ENCODE assay signal across 8 cellular contexts in the genomic region with DNA sequence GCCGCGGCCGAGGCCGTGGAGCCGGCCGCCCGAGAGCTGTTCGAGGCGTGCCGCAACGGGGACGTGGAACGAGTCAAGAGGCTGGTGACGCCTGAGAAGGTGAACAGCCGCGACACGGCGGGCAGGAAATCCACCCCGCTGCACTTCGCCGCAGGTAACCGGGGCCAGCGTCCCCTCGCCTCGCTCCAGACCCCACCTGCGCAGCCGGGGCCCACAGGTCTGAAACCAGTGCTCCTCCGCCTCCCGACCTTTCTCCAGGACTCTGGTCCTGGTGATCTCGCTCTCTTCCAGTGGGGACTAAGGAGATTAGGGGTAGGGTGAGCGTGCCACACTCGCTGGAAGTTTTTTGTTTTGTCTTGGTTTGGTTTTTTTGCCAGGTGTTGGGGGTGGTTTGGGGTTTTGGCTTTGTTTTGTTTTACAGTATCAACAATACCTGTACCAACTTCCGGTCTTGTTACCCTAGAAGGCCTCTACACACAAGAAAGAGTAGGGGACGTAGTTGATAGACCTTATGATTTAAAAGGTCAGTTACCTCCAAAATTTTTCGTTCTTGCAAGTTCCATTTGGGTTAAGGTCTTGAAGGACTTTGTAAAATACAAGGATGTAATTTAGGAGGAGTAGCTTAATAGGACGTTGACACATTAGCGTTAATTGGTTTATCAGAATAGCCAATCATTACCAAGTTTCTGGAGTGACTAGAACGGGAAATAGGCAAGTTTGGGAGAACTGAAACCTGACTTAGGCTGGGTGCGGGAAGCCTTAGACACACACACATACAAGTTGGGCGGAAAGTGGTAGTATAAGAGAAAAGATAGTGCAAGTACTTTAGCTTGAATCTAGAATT.
DNase-seq lines count a peak whose midpoint lies in the region; ATAC-seq lines count a peak whose summit lies in the region.

No MANE protein-coding gene starts in this region.

- peaks cover 21% of the 10 kb centered on the region for H3K36me3 Mint-ChIP-seq in T-helper 1 cell treated with Interleukin-12 subunit alpha and Interleukin-12 subunit beta and Interleukin-4 antibody, amounts not matched to agents 30 μg/mL and 1 μg/mL, for 36 hours (ENCODE audit: low read depth)

- DNase-seq in cerebellar cortex (ENCODE audit: low spot score) = peak; percentile 60
- DNase-seq in kidney glomerular epithelial cell (lab: John Stamatoyannopoulos, UW) = peak; percentile 34
- peak; percentile 38 for DNase-seq in stimulated activated CD4-positive, alpha-beta T cell treated with anti-CD3 and anti-CD28 coated beads, Interleukin-1b, Interleukin-23, amount 100 ng/mL, for 48 hours
- DNase-seq in NCI-H446 treated with DMSO at 0.1 percent for 48 hours (lab: John Stamatoyannopoulos, UW) = no peak

- H3K4me3 ChIP-seq in HUES6 (ENCODE audit: low read depth, low read length) = peak overlapping the region; percentile 92

- H3K9ac ChIP-seq in ES-I3 (ENCODE audit: low read depth, low read length) = peak overlapping the region; percentile 80
- H3K9ac ChIP-seq in HUES6 (ENCODE audit: low read length) = peak overlapping the region; percentile 97

- H3K4me1 Mint-ChIP-seq in T-helper 1 cell treated with Interleukin-12 subunit alpha and Interleukin-12 subunit beta and Interleukin-4 antibody, amounts not matched to agents 30 μg/mL and 1 μg/mL, for 36 hours (ENCODE audit: low read depth) = peaks cover 59% of the 10 kb centered on the region

- H3K9me3 Mint-ChIP-seq in T-helper 1 cell treated with Interleukin-12 subunit alpha and Interleukin-12 subunit beta and Interleukin-4 antibody, amounts not matched to agents 30 μg/mL and 1 μg/mL, for 36 hours = no peaks in the 10 kb centered on the region

- H3K4me1 ChIP-seq in ES-I3 (ENCODE audit: insufficient read depth, low read length) (peaks cover 8% of the 10 kb centered on the region), HUES6 (ENCODE audit: control insufficient read depth, insufficient read depth, low read length) (peaks cover 32% of the 10 kb centered on the region)

- H3K27ac Mint-ChIP-seq in T-helper 1 cell treated with Interleukin-12 subunit alpha and Interleukin-12 subunit beta and Interleukin-4 antibody, amounts not matched to agents 30 μg/mL and 1 μg/mL, for 36 hours = peak overlapping the region; percentile 95

- H3K36me3 ChIP-seq in ES-I3 (ENCODE audit: insufficient read depth, low read length) (no peaks in the 10 kb centered on the region), HUES6 (ENCODE audit: control insufficient read depth, insufficient read depth, low read length) (peaks cover 24% of the 10 kb centered on the region)

- no peaks in the 10 kb centered on the region; the same call in 1 of the 2 replicates for H3K27me3 ChIP-seq in HUES6 (ENCODE audit: control insufficient read depth, insufficient read depth, low read length)

- peaks cover 3% of the 10 kb centered on the region for H3K27me3 Mint-ChIP-seq in T-helper 1 cell treated with Interleukin-12 subunit alpha and Interleukin-12 subunit beta and Interleukin-4 antibody, amounts not matched to agents 30 μg/mL and 1 μg/mL, for 36 hours (ENCODE audit: low read depth)

- peak overlapping the region; percentile 92 for H3K4me3 Mint-ChIP-seq in T-helper 1 cell treated with Interleukin-12 subunit alpha and Interleukin-12 subunit beta and Interleukin-4 antibody, amounts not matched to agents 30 μg/mL and 1 μg/mL, for 36 hours

- peak; percentile 42 for ATAC-seq in GM21447 (IDR thresholded peaks at IDR 0.05; ENCODE audit: unreplicated experiment)

- H3K27ac ChIP-seq in HUES6 (ENCODE audit: low read depth, low read length) = peak overlapping the region; percentile 100

- H3K9me3 ChIP-seq in ES-I3 (ENCODE audit: control insufficient read depth, insufficient read depth, low read length) (no peaks in the 10 kb centered on the region), HUES6 (ENCODE audit: control insufficient read depth, insufficient read depth, low read depth, low read length) (no peaks in the 10 kb centered on the region)
